Comparison of ENCODE assay signal across 7 cellular contexts in the genomic region with DNA sequence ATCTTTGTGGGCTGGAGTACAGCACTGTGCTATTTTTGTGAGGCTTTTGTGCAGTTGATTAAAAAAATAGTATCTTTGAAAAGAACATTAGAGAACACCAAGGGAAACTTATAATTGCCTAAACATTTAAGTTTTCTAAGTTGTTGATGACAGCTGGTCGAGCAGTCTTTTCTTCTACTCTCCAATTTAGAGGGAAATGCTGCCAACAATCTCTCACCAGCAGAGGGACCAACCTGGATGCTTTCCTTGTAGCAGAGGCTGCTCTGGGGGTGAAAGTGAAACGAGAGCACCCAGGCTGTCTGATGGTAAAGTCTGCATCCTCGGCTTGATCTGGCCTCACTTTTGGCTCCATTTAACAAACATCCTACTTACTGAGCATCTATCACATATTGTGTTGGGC.
A peak's percentile ranks its signal among the peaks of the same experiment; 100 is the strongest.
DNase-seq lines count a peak whose midpoint lies in the region; ATAC-seq and FAIRE-seq lines count a peak whose summit lies in the region.

No MANE protein-coding gene starts in this region.

- FAIRE-seq in RCC 7860 (lab: Jason Lieb, UNC), result no peak

- ATAC-seq in GM18907 (IDR thresholded peaks at IDR 0.05; ENCODE audit: unreplicated experiment) (peak; percentile 94), HG02678 (IDR thresholded peaks at IDR 0.05; ENCODE audit: unreplicated experiment) (peak; percentile 94)

- DNase-seq in NCI-H460 (ENCODE audit: extremely low read depth, low read depth) (peak; percentile 32), iPS-NIHi11 (ENCODE audit: low spot score) (peak; percentile 16), NCI-H1436 treated with DMSO at 0.1 percent for 48 hours (lab: John Stamatoyannopoulos, UW) (no peak), RCC 7860 (ENCODE audit: low spot score) (no peak)
- no peak for DNase-seq in activated T-cell treated with anti-CD3 and anti-CD28 coated beads, Interleukin-2, amount 50 U/mL, for 48 hours

Comparison
In these comparisons a context has a peak if more than half of its experiments do, and no peak if none do; other contexts are left out.
1. DNase-seq: peak in NCI-H460 (single experiment) and iPS-NIHi11 (single experiment); none in NCI-H1436 treated with DMSO at 0.1 percent for 48 hours (single experiment), RCC 7860 (single experiment) and activated T-cell treated with anti-CD3 and anti-CD28 coated beads, Interleukin-2, amount 50 U/mL, for 48 hours (0 of 2).